Comparison of ENCODE assay signal across 1 cellular context in genomic region chr4:142660728-142661127, GRCh38.
TF ChIP-seq lines count a peak whose summit lies in the region.

No MANE protein-coding gene starts in this region.

TF ChIP-seq in H1, 55 proteins besides CTCF, POLR2A, EP300 and RAD21:
- no peak for TF ChIP-seq E2F6 (IDR thresholded peaks at IDR 0.05)
- TF ChIP-seq USF2 (IDR thresholded peaks at IDR 0.05; ENCODE audit: low read length) = no peak
- TF ChIP-seq HDAC2 (IDR thresholded peaks at IDR 0.05; ENCODE audit: borderline replicate concordance in 1 of 2, low read depth in 2 of 2, low read length in 2 of 2) = no peak
- TF ChIP-seq HDAC6 (IDR thresholded peaks at IDR 0.05; ENCODE audit: low read depth, low read length) = no peak
- no peak for TF ChIP-seq RNF2 (IDR thresholded peaks at IDR 0.05; ENCODE audit: borderline replicate concordance, low read depth, low read length, missing control alignments, poor library complexity, severe bottlenecking)
- no peak for TF ChIP-seq CEBPB (IDR thresholded peaks at IDR 0.05; ENCODE audit: low read depth, low read length)
- TF ChIP-seq SAP30 (IDR thresholded peaks at IDR 0.05; ENCODE audit: insufficient read depth, insufficient replicate concordance, low read length) = no peak
- no peak for TF ChIP-seq GABPA (IDR thresholded peaks at IDR 0.05; ENCODE audit: borderline replicate concordance, insufficient read depth, low read length)
- no peak for TF ChIP-seq SIX5 (IDR thresholded peaks at IDR 0.05; ENCODE audit: low read depth, low read length)
- no peak for TF ChIP-seq NANOG (IDR thresholded peaks at IDR 0.05; ENCODE audit: insufficient read depth, low read depth, low read length, poor library complexity, severe bottlenecking)
- TF ChIP-seq KDM1A (IDR thresholded peaks at IDR 0.05; ENCODE audit: borderline replicate concordance, low read length) = no peak
- TF ChIP-seq JUND (IDR thresholded peaks at IDR 0.05; ENCODE audit: low read length) = no peak
- no peak for TF ChIP-seq RBBP5 (IDR thresholded peaks at IDR 0.05; ENCODE audit: borderline replicate concordance, low read depth, low read length)
- no peak for TF ChIP-seq CHD1 (IDR thresholded peaks at IDR 0.05; ENCODE audit: low read depth, low read length)
